ENCODE assay signal across 12 cellular contexts in genomic region chr7:30472771-30473392, GRCh38. TPM values are rescaled to one million over a fixed set of nuclear protein-coding genes. Genes with fewer than 3 reads are reported as not detected.
DNase-seq lines count a peak whose midpoint lies in the region; ATAC-seq and TF ChIP-seq lines count a peak whose summit lies in the region.
"Had no signal": no experiment of that assay in that cellular context is flagged by ENCODE, and none has a peak within 500 bp of the region (broad histone marks: within the 10 kb centered on the region; RNA-seq: fewer than 3 reads in every experiment).

No MANE protein-coding gene starts in this region.

- intact Hi-C loops in ascending aorta (cut with DNase I): loop anchor here (5.0 kb wide), 1 partner anchor 291 kb away; no protein-coding TSS in a partner anchor
- intact Hi-C loops in activated CD4-positive, alpha-beta T cell treated with anti-CD3 and anti-CD28 coated beads for 36 hours (cut with DNase I, micrococcal nuclease): no loop called here

- ATAC-seq in stimulated activated naive B cell treated with anti-CD40 and anti-IgM and Interleukin-4, amounts not matched to agents 10 μg/mL and 1 μg/mL and 100 μg/mL, for 72 hours (replicated peaks): no peak
- ATAC-seq in WTC11 (no peak), HG02588 (IDR thresholded peaks at IDR 0.05; ENCODE audit: unreplicated experiment) (no peak)
- ATAC-seq in activated CD4-positive, alpha-beta T cell treated with anti-CD3 and anti-CD28 coated beads for 36 hours: no peak
- ATAC-seq: body of pancreas had no signal

- H3K27me3 ChIP-seq in HUES6 (ENCODE audit: control insufficient read depth, insufficient read depth, low read length): peaks cover 2% of the 10 kb centered on the region; the same call in 1 of the 2 replicates
- H3K27me3 ChIP-seq in ascending aorta: no peaks in the 10 kb centered on the region
- H3K27me3 ChIP-seq: body of pancreas had no signal

- peaks cover 69 to 98% of the 10 kb centered on the region in 2 donors for H3K4me1 Mint-ChIP-seq in stimulated activated naive B cell treated with anti-CD40 and anti-IgM and Interleukin-4, amounts not matched to agents 10 μg/mL and 1 μg/mL and 100 μg/mL, for 72 hours
- peaks cover 20% of the 10 kb centered on the region for H3K4me1 Mint-ChIP-seq in WTC11
- H3K4me1 Mint-ChIP-seq in activated CD4-positive, alpha-beta T cell treated with anti-CD3 and anti-CD28 coated beads for 36 hours: peaks cover 73% of the 10 kb centered on the region

- H3K27ac ChIP-seq in HUES6 (ENCODE audit: low read depth, low read length) (no peak overlapping the region; the same call in 1 of the 2 replicates), ascending aorta (peak overlapping the region; percentile 2 to 77)

- no peaks in the 10 kb centered on the region for H3K9me3 Mint-ChIP-seq in stimulated activated naive B cell treated with anti-CD40 and anti-IgM and Interleukin-4, amounts not matched to agents 10 μg/mL and 1 μg/mL and 100 μg/mL, for 72 hours
- H3K9me3 Mint-ChIP-seq in WTC11: no peaks in the 10 kb centered on the region
- H3K9me3 Mint-ChIP-seq in activated CD4-positive, alpha-beta T cell treated with anti-CD3 and anti-CD28 coated beads for 36 hours (ENCODE audit: low read depth): no peaks in the 10 kb centered on the region

- H3K9ac ChIP-seq in HUES6 (ENCODE audit: low read length): no peak overlapping the region

- DNase-seq in ascending aorta (ENCODE audit: low spot score in 2 of 2) (peak in 1 of 2 donors; percentile 54), glomerular visceral epithelial cell (ENCODE audit: extremely low spot score) (peak; percentile 44), WTC11 (ENCODE audit: low spot score) (no peak), germinal center (ENCODE audit: low spot score) (no peak)
- no peak for DNase-seq in stimulated activated naive B cell treated with anti-CD40 and anti-IgM and Interleukin-4, amounts not matched to agents 10 μg/mL and 1 μg/mL and 100 μg/mL, for 72 hours
- DNase-seq in activated CD4-positive, alpha-beta T cell treated with anti-CD3 and anti-CD28 coated beads for 36 hours: no peak
- DNase-seq: activated CD8-positive, alpha-beta memory T cell treated with anti-CD3 and anti-CD28 coated beads, Interleukin-2, amount 50 U/mL, for 4 hours; body of pancreas; GOT3; NK-92 treated with Interleukin-12 subunit alpha and Interleukin-12 subunit beta, amount 100 ng/mL, for 24 hours had no signal

- TF ChIP-seq CTCF in ascending aorta (IDR thresholded peaks at IDR 0.05) (no peak), WTC11 (IDR thresholded peaks at IDR 0.05) (no peak)

- POLR2A ChIA-PET in WTC11 (lab: Charles Lee): no interaction called here
- POLR2A ChIA-PET in activated CD4-positive, alpha-beta T cell treated with anti-CD3 and anti-CD28 coated beads for 36 hours (lab: Charles Lee): no interaction called here

- CTCF ChIA-PET in WTC11 (lab: Charles Lee): no interaction called here
- CTCF ChIA-PET in activated CD4-positive, alpha-beta T cell treated with anti-CD3 and anti-CD28 coated beads for 36 hours (lab: Charles Lee): no interaction called here

- peak overlapping the region; percentile 51 for H3K27ac Mint-ChIP-seq in stimulated activated naive B cell treated with anti-CD40 and anti-IgM and Interleukin-4, amounts not matched to agents 10 μg/mL and 1 μg/mL and 100 μg/mL, for 72 hours
- no peak overlapping the region for H3K27ac Mint-ChIP-seq in WTC11
- no peak overlapping the region for H3K27ac Mint-ChIP-seq in activated CD4-positive, alpha-beta T cell treated with anti-CD3 and anti-CD28 coated beads for 36 hours

- H3K4me3 ChIP-seq in HUES6 (ENCODE audit: low read depth, low read length) (peak overlapping the region; percentile 22; the same call in 1 of the 2 replicates), ascending aorta (no peak overlapping the region)
- H3K4me3 ChIP-seq: body of pancreas had no signal

- H3K27me3 Mint-ChIP-seq in stimulated activated naive B cell treated with anti-CD40 and anti-IgM and Interleukin-4, amounts not matched to agents 10 μg/mL and 1 μg/mL and 100 μg/mL, for 72 hours: no peaks in the 10 kb centered on the region
- H3K27me3 Mint-ChIP-seq in WTC11 (ENCODE audit: low read depth): peaks cover 10% of the 10 kb centered on the region
- H3K27me3 Mint-ChIP-seq in activated CD4-positive, alpha-beta T cell treated with anti-CD3 and anti-CD28 coated beads for 36 hours: no peaks in the 10 kb centered on the region

- H3K4me1 ChIP-seq in HUES6 (ENCODE audit: control insufficient read depth, insufficient read depth, low read length) (peaks cover 51% of the 10 kb centered on the region), ascending aorta (peaks cover 14 to 66% of the 10 kb centered on the region in 2 donors)

- H3K4me3 Mint-ChIP-seq in stimulated activated naive B cell treated with anti-CD40 and anti-IgM and Interleukin-4, amounts not matched to agents 10 μg/mL and 1 μg/mL and 100 μg/mL, for 72 hours: no peak overlapping the region
- H3K4me3 Mint-ChIP-seq in WTC11: no peak overlapping the region
- H3K4me3 Mint-ChIP-seq in activated CD4-positive, alpha-beta T cell treated with anti-CD3 and anti-CD28 coated beads for 36 hours: no peak overlapping the region

- peaks cover 39 to 40% of the 10 kb centered on the region in 2 donors for H3K36me3 Mint-ChIP-seq in stimulated activated naive B cell treated with anti-CD40 and anti-IgM and Interleukin-4, amounts not matched to agents 10 μg/mL and 1 μg/mL and 100 μg/mL, for 72 hours
- H3K36me3 Mint-ChIP-seq in WTC11: no peaks in the 10 kb centered on the region
- peaks cover 4% of the 10 kb centered on the region for H3K36me3 Mint-ChIP-seq in activated CD4-positive, alpha-beta T cell treated with anti-CD3 and anti-CD28 coated beads for 36 hours (ENCODE audit: low read depth)

- H3K9me3 ChIP-seq in HUES6 (ENCODE audit: control insufficient read depth, insufficient read depth, low read depth, low read length): no peaks in the 10 kb centered on the region
- H3K9me3 ChIP-seq in ascending aorta: no peaks in the 10 kb centered on the region
- H3K9me3 ChIP-seq: body of pancreas had no signal

- H3K36me3 ChIP-seq in HUES6 (ENCODE audit: control insufficient read depth, insufficient read depth, low read length) (no peaks in the 10 kb centered on the region; the same call in 1 of the 2 replicates), ascending aorta (no peaks in the 10 kb centered on the region)

TF ChIP-seq in WTC11, 78 proteins besides CTCF, POLR2A, EP300 and RAD21:
- TF ChIP-seq GABPB1 (CRISPR knock-in tag; IDR thresholded peaks at IDR 0.05): no peak
- TF ChIP-seq NFYB (CRISPR knock-in tag; conservative IDR thresholded peaks at IDR 0.05; ENCODE audit: low read depth): no peak

RNA-seq across cellular contexts. Expression of gene NOD1, which starts 5.7 kb away (rescaled TPM):
- 20.0 TPM for total RNA-seq in ascending aorta
- total RNA-seq in WTC11 (2021): 6.0 to 6.4 TPM (median 6.3 TPM) in 3 replicates
- total RNA-seq in activated CD4-positive, alpha-beta T cell treated with anti-CD3 and anti-CD28 coated beads for 36 hours: 10 to 100 TPM; 10.8 to 11.0 TPM

RNA-seq across cellular contexts. Expression of gene GGCT, which starts 31.7 kb away (rescaled TPM):
- total RNA-seq in ascending aorta: 0.43 TPM
- 95.4 to 106 TPM (median 101 TPM) in 3 replicates for total RNA-seq in WTC11 (2021)
- 10 to 100 TPM; 48.8 to 76.8 TPM for total RNA-seq in activated CD4-positive, alpha-beta T cell treated with anti-CD3 and anti-CD28 coated beads for 36 hours

Comparison
In these comparisons a context has a peak if more than half of its experiments do, and no peak if none do; other contexts are left out.
1. RNA of gene GGCT, which starts 31.7 kb away (total RNA-seq): 95.4 to 106 TPM in WTC11 and 48.8 to 76.8 TPM in activated CD4-positive, alpha-beta T cell treated with anti-CD3 and anti-CD28 coated beads for 36 hours; 0.43 TPM in ascending aorta (single experiment); every median in the first group is over 10 times any median in the second.